ENCODE assay signal across 8 cellular contexts in genomic region chr6:144036064-144036873, GRCh38. TPM values are rescaled to one million over a fixed set of nuclear protein-coding genes. Genes with fewer than 3 reads are reported as not detected.
DNase-seq lines count a peak whose midpoint lies in the region; ATAC-seq, FAIRE-seq and TF ChIP-seq lines count a peak whose summit lies in the region.

No MANE protein-coding gene starts in this region.

- H3K9me3 Mint-ChIP-seq in naive thymus-derived CD4-positive, alpha-beta T cell, result peaks cover 0 to 10% (median 3%) of the 10 kb centered on the region in 11 donors

- H3K4me1 ChIP-seq in HAP-1, result peaks cover 11% of the 10 kb centered on the region
- H3K4me1 ChIP-seq in naive thymus-derived CD4-positive, alpha-beta T cell (ENCODE audit: control insufficient read depth in 2 of 2, insufficient read depth in 2 of 2, low read length in 2 of 2), result peaks cover 0 to 10% of the 10 kb centered on the region in 2 donors

- H3K9me3 ChIP-seq in HAP-1, result no peaks in the 10 kb centered on the region
- H3K9me3 ChIP-seq in naive thymus-derived CD4-positive, alpha-beta T cell (ENCODE audit: control insufficient read depth in 2 of 3, low read length in 3 of 3), result no peaks in the 10 kb centered on the region

- H3K36me3 Mint-ChIP-seq in naive thymus-derived CD4-positive, alpha-beta T cell, result peaks cover 3 to 10% (median 7%) of the 10 kb centered on the region in 5 donors

- in situ Hi-C loops in HAP-1 (cut with MboI; ENCODE audit: low sequenced_read_pairs), result no loop called here

- no peak for TF ChIP-seq POLR2A in GM12892 (IDR thresholded peaks at IDR 0.05; ENCODE audit: low read depth, low read length)

- CTCF ChIA-PET in naive thymus-derived CD4-positive, alpha-beta T cell (lab: Charles Lee), result interaction anchor here (0.6 kb wide), 1 partner anchor 20 kb away, joined by 3 read pairs; no protein-coding TSS in a partner anchor

- H3K27ac Mint-ChIP-seq in naive thymus-derived CD4-positive, alpha-beta T cell, result peak overlapping the region in 5 of 9 donors; percentile 15 to 39 (median 22)

- intact Hi-C loops in naive thymus-derived CD4-positive, alpha-beta T cell (cut with micrococcal nuclease), result loop anchor here in 1 of 2 donors (1.0 kb wide), 2 partner anchors 19 to 96 kb away; no protein-coding TSS in a partner anchor

- no peaks in the 10 kb centered on the region for H3K36me3 ChIP-seq in HAP-1 (replicated peaks)
- no peaks in the 10 kb centered on the region for H3K36me3 ChIP-seq in naive thymus-derived CD4-positive, alpha-beta T cell (ENCODE audit: control insufficient read depth in 2 of 3, insufficient read depth in 3 of 3, low read length in 3 of 3)

- no peak for FAIRE-seq in GM12892 (lab: Jason Lieb, UNC)

- H3K27me3 ChIP-seq in HAP-1 (ENCODE audit: low read depth), result no peaks in the 10 kb centered on the region
- H3K27me3 ChIP-seq in naive thymus-derived CD4-positive, alpha-beta T cell (ENCODE audit: control insufficient read depth in 2 of 2, insufficient read depth in 2 of 2, low read length in 2 of 2), result no peaks in the 10 kb centered on the region

- no peak overlapping the region for H3K4me3 ChIP-seq in HAP-1
- H3K4me3 ChIP-seq in naive thymus-derived CD4-positive, alpha-beta T cell (ENCODE audit: low read length), result no peak overlapping the region

- H3K27ac ChIP-seq in naive thymus-derived CD4-positive, alpha-beta T cell (ENCODE audit: low read depth, low read length), result no peak overlapping the region

- DNase-seq in GM12892 (ENCODE audit: insufficient read length) (peak; percentile 15), HAP-1 (ENCODE audit: low spot score in 2 of 2) (peak; percentile 26 to 59), NOMO-1 treated with dmso at 0.1 percent for 144 hours (lab: John Stamatoyannopoulos, UW; ENCODE audit: unreplicated experiment) (peak; percentile 79), epidermal melanocyte (ENCODE audit: insufficient read length, low spot score) (peak; percentile 36), A172 (ENCODE audit: low spot score) (no peak), occipital lobe (lab: John Stamatoyannopoulos, UW) (no peak)
- DNase-seq in naive thymus-derived CD4-positive, alpha-beta T cell, result peak in 2 of 9 donors; percentile 14 to 39
- no peak for DNase-seq in activated effector memory CD4-positive, alpha-beta T cell treated with Interleukin-2 at 50 U/mL for 16 hours

- H3K4me3 Mint-ChIP-seq in naive thymus-derived CD4-positive, alpha-beta T cell, result peak overlapping the region; percentile 28 to 75 (median 53)

- POLR2A ChIA-PET in naive thymus-derived CD4-positive, alpha-beta T cell (lab: Charles Lee), result no interaction called here

- peaks cover 0 to 17% (median 13%) of the 10 kb centered on the region in 7 donors for H3K4me1 Mint-ChIP-seq in naive thymus-derived CD4-positive, alpha-beta T cell

- H3K27me3 Mint-ChIP-seq in naive thymus-derived CD4-positive, alpha-beta T cell, result peaks cover 0 to 2% (median 0%) of the 10 kb centered on the region in 5 donors

- ATAC-seq in naive thymus-derived CD4-positive, alpha-beta T cell, result peak; percentile 73

RNA-seq across cellular contexts. Expression of gene PLAGL1, which starts 28.2 kb away (rescaled TPM):
- polyA plus RNA-seq in GM12892 (2012; ENCODE audit: missing spikeins), result 17.4 TPM
- total RNA-seq in naive thymus-derived CD4-positive, alpha-beta T cell, result 10 to 100 TPM in 1 of 5 experiments, 1 to 10 TPM in 4; 4.0 to 11.2 (median 4.5) TPM
- polyA plus RNA-seq in naive thymus-derived CD4-positive, alpha-beta T cell, result 1 to 10 TPM in 1 of 2 donors, under 1 TPM in 1; 0.94 to 2.0 TPM
- 0.38 and 1.5 TPM in 2 replicates for total RNA-seq in A172 (2014; rRNA removed; shearing (Covaris generic))
- 16.2 TPM for total RNA-seq in occipital lobe

RNA-seq across cellular contexts. Expression of gene SF3B5, which starts 59.1 kb away (rescaled TPM):
- 161 TPM for polyA plus RNA-seq in GM12892 (2012; ENCODE audit: missing spikeins)
- 100 to 1,000 TPM in 3 of 5 experiments, 10 to 100 TPM in 2; 89.2 to 155 (median 122) TPM for total RNA-seq in naive thymus-derived CD4-positive, alpha-beta T cell
- polyA plus RNA-seq in naive thymus-derived CD4-positive, alpha-beta T cell, result 100 to 1,000 TPM; 346 to 444 TPM
- total RNA-seq in A172 (2014; rRNA removed; shearing (Covaris generic)), result 118 and 150 TPM in 2 replicates
- total RNA-seq in occipital lobe, result 37.1 TPM

Comparison
In these comparisons a context has a peak if more than half of its experiments do, and no peak if none do; other contexts are left out.
1. DNase-seq: peak in GM12892 (single experiment), HAP-1 (2 of 2), NOMO-1 treated with dmso at 0.1 percent for 144 hours (single experiment) and epidermal melanocyte (single experiment); none in A172 (single experiment), occipital lobe (single experiment) and activated effector memory CD4-positive, alpha-beta T cell treated with Interleukin-2 at 50 U/mL for 16 hours (single experiment).